Comparison of ENCODE assay signal across 14 cellular contexts in the genomic region with DNA sequence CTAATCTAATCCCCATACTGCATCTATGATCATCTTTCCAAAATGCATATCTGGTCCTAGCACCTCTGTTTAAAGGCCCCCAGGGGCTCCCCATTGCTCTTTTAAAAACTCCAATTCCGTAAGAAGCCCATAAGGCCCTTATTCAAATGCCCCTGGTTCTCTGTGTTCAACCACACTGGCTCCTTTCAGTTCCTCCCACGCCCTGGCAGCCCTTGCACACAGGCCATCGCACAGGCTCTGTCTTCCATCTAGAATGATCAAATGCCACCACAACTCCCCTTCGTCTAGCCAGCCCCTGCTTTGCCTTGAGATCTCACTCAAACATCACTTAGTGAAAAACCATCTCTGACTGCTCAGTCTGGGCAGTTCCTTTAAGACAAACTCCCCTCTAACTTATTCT.
DNase-seq lines count a peak whose midpoint lies in the region; ATAC-seq and TF ChIP-seq lines count a peak whose summit lies in the region.
"Had no signal": no experiment of that assay in that cellular context is flagged by ENCODE, and none has a peak within 500 bp of the region (broad histone marks: within the 10 kb centered on the region; RNA-seq: fewer than 3 reads in every experiment).

No MANE protein-coding gene starts in this region.

- peak overlapping the region; percentile 0 for H3K27ac Mint-ChIP-seq in activated T-helper 1 cell treated with anti-CD3 and anti-CD28 coated beads, Interleukin-12 subunit alpha, Interleukin-12 subunit beta, Interleukin-2, Interleukin-4 antibody, amounts not matched to agents 30 ng/mL and 10 ng/mL and 1 ng/mL, durations not matched to agents 14 hours and 24 hours and 36 hours
- H3K27ac Mint-ChIP-seq in MCF 10A (ENCODE audit: low read depth, unreplicated experiment), result no peak overlapping the region
- no peak overlapping the region for H3K27ac Mint-ChIP-seq in activated naive CD4-positive, alpha-beta T cell treated with anti-CD3 and anti-CD28 coated beads, Interleukin-2, amount 10 ng/mL, durations not matched to agents 7 days and 5 days
- H3K27ac Mint-ChIP-seq in GM23338, result no peak overlapping the region

- TF ChIP-seq CTCF in MCF 10A (IDR thresholded peaks at IDR 0.05; ENCODE audit: unreplicated experiment) (no peak), GM23338 (conservative IDR thresholded peaks at IDR 0.05; ENCODE audit: low read depth in 2 of 2) (no peak)

- no peak overlapping the region for H2AFZ ChIP-seq in GM23338

- CTCF ChIA-PET in MCF 10A (lab: Yijun Ruan, JAX), result interaction anchor here (0.7 to 0.9 kb wide), 2 partner anchors 55 to 309 kb away, joined by 3 read pairs; no protein-coding TSS in a partner anchor
- CTCF ChIA-PET in activated naive CD4-positive, alpha-beta T cell treated with anti-CD3 and anti-CD28 coated beads, Interleukin-2, amount 10 ng/mL, durations not matched to agents 7 days and 5 days (lab: Charles Lee), result interaction anchor here (1.5 kb wide), 1 partner anchor 10 kb away, joined by 5 read pairs; no protein-coding TSS in a partner anchor

- POLR2A ChIA-PET in MCF 10A (lab: Yijun Ruan, JAX), result no interaction called here

- H3K9me3 Mint-ChIP-seq in activated T-helper 1 cell treated with anti-CD3 and anti-CD28 coated beads, Interleukin-12 subunit alpha, Interleukin-12 subunit beta, Interleukin-2, Interleukin-4 antibody, amounts not matched to agents 30 ng/mL and 10 ng/mL and 1 ng/mL, durations not matched to agents 14 hours and 24 hours and 36 hours, result no peaks in the 10 kb centered on the region
- H3K9me3 Mint-ChIP-seq in MCF 10A (ENCODE audit: unreplicated experiment) (no peaks in the 10 kb centered on the region), GM23338 (peaks cover 6% of the 10 kb centered on the region)
- no peaks in the 10 kb centered on the region for H3K9me3 Mint-ChIP-seq in activated naive CD4-positive, alpha-beta T cell treated with anti-CD3 and anti-CD28 coated beads, Interleukin-2, amount 10 ng/mL, durations not matched to agents 7 days and 5 days

- BruUV-seq in MCF 10A (replicated peaks; lab: Mats Ljungman, UMichigan), result no TSS peak

- no peaks in the 10 kb centered on the region for H4K20me1 ChIP-seq in GM23338 (replicated peaks; ENCODE audit: insufficient read depth)

- H3K27me3 ChIP-seq in GM23338 (ENCODE audit: insufficient read depth), result no peaks in the 10 kb centered on the region

- no peaks in the 10 kb centered on the region for H3F3A ChIP-seq in GM23338 (replicated peaks; ENCODE audit: low read depth)

- H3K27ac ChIP-seq in GM23338 (ENCODE audit: low read depth), result no peak overlapping the region
- H3K27ac ChIP-seq: VCaP had no signal

- no peaks in the 10 kb centered on the region for H3K79me2 ChIP-seq in GM23338 (replicated peaks; ENCODE audit: insufficient read depth)

- no peaks in the 10 kb centered on the region for H3K36me3 ChIP-seq in GM23338 (ENCODE audit: insufficient read depth)

- no peaks in the 10 kb centered on the region for H3K27me3 Mint-ChIP-seq in activated T-helper 1 cell treated with anti-CD3 and anti-CD28 coated beads, Interleukin-12 subunit alpha, Interleukin-12 subunit beta, Interleukin-2, Interleukin-4 antibody, amounts not matched to agents 30 ng/mL and 10 ng/mL and 1 ng/mL, durations not matched to agents 14 hours and 24 hours and 36 hours (ENCODE audit: insufficient read depth)
- H3K27me3 Mint-ChIP-seq in MCF 10A (ENCODE audit: insufficient read depth, unreplicated experiment) (no peaks in the 10 kb centered on the region), GM23338 (ENCODE audit: insufficient read depth, low read depth, poor library complexity) (peaks cover 3% of the 10 kb centered on the region)
- H3K27me3 Mint-ChIP-seq in activated naive CD4-positive, alpha-beta T cell treated with anti-CD3 and anti-CD28 coated beads, Interleukin-2, amount 10 ng/mL, durations not matched to agents 7 days and 5 days, result peaks cover 8% of the 10 kb centered on the region

- no peak for DNase-seq in activated T-helper 1 cell treated with anti-CD3 and anti-CD28 coated beads, Interleukin-12 subunit alpha, Interleukin-12 subunit beta, Interleukin-2, Interleukin-4 antibody, amounts not matched to agents 30 ng/mL and 10 ng/mL and 1 ng/mL, durations not matched to agents 14 hours and 24 hours and 36 hours (ENCODE audit: low spot score)
- DNase-seq in MCF 10A (ENCODE audit: unreplicated experiment) (no peak), GM23338 (ENCODE audit: low spot score) (no peak), NCI-H226 (no peak)
- no peak for DNase-seq in activated naive CD4-positive, alpha-beta T cell treated with anti-CD3 and anti-CD28 coated beads, Interleukin-2, amount 10 ng/mL, durations not matched to agents 7 days and 5 days
- DNase-seq: amygdala; DMS79; NCI-H1048; stimulated activated CD4-positive, alpha-beta T cell treated with anti-CD3 and anti-CD28 coated beads, Interleukin-2, amount 100 ng/mL, for 48 hours had no signal

- H3K9me2 ChIP-seq in GM23338 (ENCODE audit: insufficient read depth), result 0 out of 2 replicates have a peak, but pooled peaks cover 2% of the 10 kb centered on the region

- intact Hi-C loops in activated T-helper 1 cell treated with anti-CD3 and anti-CD28 coated beads, Interleukin-12 subunit alpha, Interleukin-12 subunit beta, Interleukin-2, Interleukin-4 antibody, amounts not matched to agents 30 ng/mL and 10 ng/mL and 1 ng/mL, durations not matched to agents 14 hours and 24 hours and 36 hours (cut with micrococcal nuclease), result no loop called here
- intact Hi-C loops in MCF 10A (cut with micrococcal nuclease), result no loop called here

- peak; percentile 78 for ATAC-seq in GM18868 (IDR thresholded peaks at IDR 0.05; ENCODE audit: unreplicated experiment)
- peak; percentile 83 for ATAC-seq in GM21390 (IDR thresholded peaks at IDR 0.05; ENCODE audit: unreplicated experiment)
- peak; percentile 72 for ATAC-seq in HG03108 (IDR thresholded peaks at IDR 0.05; ENCODE audit: unreplicated experiment)
- no peak for ATAC-seq in GM23338
- ATAC-seq: HCT116 had no signal

- no peaks in the 10 kb centered on the region for H3K4me1 ChIP-seq in GM23338 (ENCODE audit: insufficient read depth)

- H3K4me2 ChIP-seq in GM23338, result no peak overlapping the region

- no peak overlapping the region for H3K4me3 ChIP-seq in GM23338

- peaks cover 19% of the 10 kb centered on the region for H3K4me1 Mint-ChIP-seq in activated T-helper 1 cell treated with anti-CD3 and anti-CD28 coated beads, Interleukin-12 subunit alpha, Interleukin-12 subunit beta, Interleukin-2, Interleukin-4 antibody, amounts not matched to agents 30 ng/mL and 10 ng/mL and 1 ng/mL, durations not matched to agents 14 hours and 24 hours and 36 hours (ENCODE audit: low read depth)
- H3K4me1 Mint-ChIP-seq in MCF 10A (ENCODE audit: insufficient read depth, unreplicated experiment) (no peaks in the 10 kb centered on the region), GM23338 (no peaks in the 10 kb centered on the region)
- H3K4me1 Mint-ChIP-seq in activated naive CD4-positive, alpha-beta T cell treated with anti-CD3 and anti-CD28 coated beads, Interleukin-2, amount 10 ng/mL, durations not matched to agents 7 days and 5 days, result no peaks in the 10 kb centered on the region

- no peaks in the 10 kb centered on the region for H3K36me3 Mint-ChIP-seq in activated T-helper 1 cell treated with anti-CD3 and anti-CD28 coated beads, Interleukin-12 subunit alpha, Interleukin-12 subunit beta, Interleukin-2, Interleukin-4 antibody, amounts not matched to agents 30 ng/mL and 10 ng/mL and 1 ng/mL, durations not matched to agents 14 hours and 24 hours and 36 hours (ENCODE audit: low read depth)
- H3K36me3 Mint-ChIP-seq in MCF 10A (ENCODE audit: insufficient read depth, unreplicated experiment) (no peaks in the 10 kb centered on the region), GM23338 (ENCODE audit: low read depth) (no peaks in the 10 kb centered on the region)
- no peaks in the 10 kb centered on the region for H3K36me3 Mint-ChIP-seq in activated naive CD4-positive, alpha-beta T cell treated with anti-CD3 and anti-CD28 coated beads, Interleukin-2, amount 10 ng/mL, durations not matched to agents 7 days and 5 days

- H3K4me3 Mint-ChIP-seq in activated T-helper 1 cell treated with anti-CD3 and anti-CD28 coated beads, Interleukin-12 subunit alpha, Interleukin-12 subunit beta, Interleukin-2, Interleukin-4 antibody, amounts not matched to agents 30 ng/mL and 10 ng/mL and 1 ng/mL, durations not matched to agents 14 hours and 24 hours and 36 hours, result no peak overlapping the region
- no peak overlapping the region for H3K4me3 Mint-ChIP-seq in MCF 10A (ENCODE audit: unreplicated experiment)
- no peak overlapping the region for H3K4me3 Mint-ChIP-seq in activated naive CD4-positive, alpha-beta T cell treated with anti-CD3 and anti-CD28 coated beads, Interleukin-2, amount 10 ng/mL, durations not matched to agents 7 days and 5 days
- H3K4me3 Mint-ChIP-seq in GM23338, result no peak overlapping the region

TF ChIP-seq in GM23338, 12 proteins besides CTCF, POLR2A, EP300 and RAD21 (continues in another document):
- TF ChIP-seq ZNF114 (CRISPR knock-in tag; IDR thresholded peaks at IDR 0.05), result no peak
- TF ChIP-seq EZH2phosphoT487 (IDR thresholded peaks at IDR 0.05; ENCODE audit: unreplicated experiment), result no peak
- no peak for TF ChIP-seq CREB1 (CRISPR knock-in tag; IDR thresholded peaks at IDR 0.05; ENCODE audit: low read depth)
- TF ChIP-seq JUNB (IDR thresholded peaks at IDR 0.05; ENCODE audit: unreplicated experiment), result no peak
- TF ChIP-seq ZNF331 (CRISPR knock-in tag; IDR thresholded peaks at IDR 0.05; ENCODE audit: low read depth), result no peak
- TF ChIP-seq, protein P1, sequence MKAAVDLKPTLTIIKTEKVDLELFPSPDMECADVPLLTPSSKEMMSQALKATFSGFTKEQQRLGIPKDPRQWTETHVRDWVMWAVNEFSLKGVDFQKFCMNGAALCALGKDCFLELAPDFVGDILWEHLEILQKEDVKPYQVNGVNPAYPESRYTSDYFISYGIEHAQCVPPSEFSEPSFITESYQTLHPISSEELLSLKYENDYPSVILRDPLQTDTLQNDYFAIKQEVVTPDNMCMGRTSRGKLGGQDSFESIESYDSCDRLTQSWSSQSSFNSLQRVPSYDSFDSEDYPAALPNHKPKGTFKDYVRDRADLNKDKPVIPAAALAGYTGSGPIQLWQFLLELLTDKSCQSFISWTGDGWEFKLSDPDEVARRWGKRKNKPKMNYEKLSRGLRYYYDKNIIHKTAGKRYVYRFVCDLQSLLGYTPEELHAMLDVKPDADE (IDR thresholded peaks at IDR 0.05), result no peak
- TF ChIP-seq POLR2AphosphoS5 (IDR thresholded peaks at IDR 0.05; ENCODE audit: low read depth), result no peak
